1 cellular context compared by ENCODE assay signal in genomic region chr17:10336393-10336792, GRCh38.
TF ChIP-seq lines count a peak whose summit lies in the region.

No MANE protein-coding gene starts in this region.

TF ChIP-seq in H1, 55 proteins besides CTCF, POLR2A, EP300 and RAD21:
- TF ChIP-seq CEBPB (IDR thresholded peaks at IDR 0.05; ENCODE audit: low read depth, low read length), result no peak
- no peak for TF ChIP-seq CREB1 (IDR thresholded peaks at IDR 0.05)
- no peak for TF ChIP-seq FOSL1 (IDR thresholded peaks at IDR 0.05; ENCODE audit: insufficient read depth, low read depth, low read length)
- TF ChIP-seq SIN3A (conservative IDR thresholded peaks at IDR 0.05 in 1 of 2, IDR thresholded peaks at IDR 0.05 in 1 of 2; ENCODE audit: low read depth in 1 of 2, low read length in 2 of 2), result no peak
- TF ChIP-seq CHD1 (IDR thresholded peaks at IDR 0.05; ENCODE audit: low read depth, low read length), result no peak
- TF ChIP-seq EZH2 (IDR thresholded peaks at IDR 0.05; ENCODE audit: low read depth, low read length, severe bottlenecking), result no peak
- no peak for TF ChIP-seq HDAC2 (IDR thresholded peaks at IDR 0.05; ENCODE audit: borderline replicate concordance in 1 of 2, low read depth in 2 of 2, low read length in 2 of 2)
- no peak for TF ChIP-seq YY1 (IDR thresholded peaks at IDR 0.05; ENCODE audit: low read depth, low read length)
- no peak for TF ChIP-seq RNF2 (IDR thresholded peaks at IDR 0.05; ENCODE audit: borderline replicate concordance, low read depth, low read length, missing control alignments, poor library complexity, severe bottlenecking)
- TF ChIP-seq JUN (IDR thresholded peaks at IDR 0.05; ENCODE audit: low read depth, low read length), result no peak
- TF ChIP-seq, protein P1, sequence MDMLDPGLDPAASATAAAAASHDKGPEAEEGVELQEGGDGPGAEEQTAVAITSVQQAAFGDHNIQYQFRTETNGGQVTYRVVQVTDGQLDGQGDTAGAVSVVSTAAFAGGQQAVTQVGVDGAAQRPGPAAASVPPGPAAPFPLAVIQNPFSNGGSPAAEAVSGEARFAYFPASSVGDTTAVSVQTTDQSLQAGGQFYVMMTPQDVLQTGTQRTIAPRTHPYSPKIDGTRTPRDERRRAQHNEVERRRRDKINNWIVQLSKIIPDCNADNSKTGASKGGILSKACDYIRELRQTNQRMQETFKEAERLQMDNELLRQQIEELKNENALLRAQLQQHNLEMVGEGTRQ (IDR thresholded peaks at IDR 0.05; ENCODE audit: low read length), result no peak
- TF ChIP-seq NANOG (IDR thresholded peaks at IDR 0.05; ENCODE audit: insufficient read depth, low read depth, low read length, poor library complexity, severe bottlenecking), result no peak
- no peak for TF ChIP-seq GTF2F1 (IDR thresholded peaks at IDR 0.05; ENCODE audit: borderline replicate concordance, low read depth, low read length)
- TF ChIP-seq E2F6 (IDR thresholded peaks at IDR 0.05), result no peak; the same call in 1 of the 2 replicates
- no peak for TF ChIP-seq SP4 (IDR thresholded peaks at IDR 0.05; ENCODE audit: low read length)
- no peak for TF ChIP-seq TAF7 (optimal IDR thresholded peaks at IDR 0.05; ENCODE audit: borderline replicate concordance, low read depth, low read length)
- no peak for TF ChIP-seq BRCA1 (IDR thresholded peaks at IDR 0.05; ENCODE audit: low read depth, low read length)
